21 cellular contexts compared by ENCODE assay signal in genomic region chr13:29474991-29475390, GRCh38.
A peak's percentile ranks its signal among the peaks of the same experiment; 100 is the strongest.
DNase-seq lines count a peak whose midpoint lies in the region; ATAC-seq and TF ChIP-seq lines count a peak whose summit lies in the region.
"Had no signal": no experiment of that assay in that cellular context is flagged by ENCODE, and none has a peak within 500 bp of the region (broad histone marks: within the 10 kb centered on the region; RNA-seq: fewer than 3 reads in every experiment).

No MANE protein-coding gene starts in this region.

- no TSS peak for BruUV-seq in A673 (replicated peaks; lab: Mats Ljungman, UMichigan)

- H3K9me3 ChIP-seq in A673 (ENCODE audit: low read depth, low read length, poor library complexity, severe bottlenecking) (no peaks in the 10 kb centered on the region), right cardiac atrium (ENCODE audit: control insufficient read depth, low read length) (no peaks in the 10 kb centered on the region)
- H3K9me3 ChIP-seq: uterus had no signal

- H3K27me3 ChIP-seq in BJ (ENCODE audit: control insufficient read depth, insufficient read depth, low read length) (peaks cover 9% of the 10 kb centered on the region; the same call in 1 of the 2 replicates), A673 (replicated peaks; ENCODE audit: insufficient read depth, low read depth, low read length, poor library complexity) (no peaks in the 10 kb centered on the region), right cardiac atrium (ENCODE audit: control insufficient read depth, insufficient read depth) (no peaks in the 10 kb centered on the region)
- H3K27me3 ChIP-seq: uterus had no signal

- TF ChIP-seq CTCF in BJ (IDR thresholded peaks at IDR 0.05; ENCODE audit: insufficient read depth, low read depth, low read length) (no peak), foreskin fibroblast (IDR thresholded peaks at IDR 0.05; ENCODE audit: low read depth, low read length) (no peak), A673 (conservative IDR thresholded peaks at IDR 0.05; ENCODE audit: low read depth, low read length) (no peak)

- 75% methylated on average over 3 of the region's 3 CpGs for WGBS in right cardiac atrium

- H3K4me3 ChIP-seq in BJ (ENCODE audit: low read depth, low read length), result no peak overlapping the region
- no peak overlapping the region for H3K4me3 ChIP-seq in foreskin fibroblast (ENCODE audit: low read depth in 1 of 2, low read length in 2 of 2)
- no peak overlapping the region for H3K4me3 ChIP-seq in A673 (ENCODE audit: low read depth, low read length, poor library complexity, severe bottlenecking)
- no peak overlapping the region for H3K4me3 ChIP-seq in right cardiac atrium (ENCODE audit: low read length)
- H3K4me3 ChIP-seq: coronary artery, smooth muscle cell, uterus had no signal

- DNase-seq in BJ (ENCODE audit: low read depth), result peak; percentile 33
- DNase-seq in LHCN-M2 (ENCODE audit: low read depth), result peak; percentile 50
- DNase-seq in astrocyte of the hippocampus (ENCODE audit: low read depth, low spot score), result peak; percentile 93
- peak; percentile 45 to 64 for DNase-seq in foreskin fibroblast
- no peak for DNase-seq in A673 (ENCODE audit: low spot score)
- DNase-seq in right cardiac atrium, result no peak
- DNase-seq: activated CD4-positive, alpha-beta T cell treated with anti-CD3 and anti-CD28 coated beads, Interleukin-2, amount 10 ng/mL, durations not matched to agents 24 days and 14 days; activated effector memory CD4-positive, alpha-beta T cell treated with Interleukin-2 at 50 U/mL for 16 hours; amygdala; CD8-positive, alpha-beta T cell; DMS53; NCI-H1417; NCI-H69; posterior cingulate gyrus; stimulated activated CD8-positive, alpha-beta memory T cell treated with anti-CD3 and anti-CD28 coated beads, Interleukin-4, amount 100 ng/mL, for 48 hours; uterus had no signal

- POLR2A ChIA-PET in BJ (lab: Charles Lee) (no interaction called here), A673 (lab: Charles Lee; ENCODE audit: low non-redundant PET) (no interaction called here)

- no peak for ATAC-seq in HG02623 (IDR thresholded peaks at IDR 0.05; ENCODE audit: unreplicated experiment)
- ATAC-seq in GM18870 (IDR thresholded peaks at IDR 0.05; ENCODE audit: unreplicated experiment), result no peak
- no peak for ATAC-seq in right cardiac atrium
- ATAC-seq: CD8-positive, alpha-beta T cell; Right ventricle myocardium inferior had no signal

- CTCF ChIA-PET in BJ (lab: Yijun Ruan, JAX) (interaction anchor here (0.9 to 2.0 kb wide), 4 partner anchors 9 to 232 kb away, joined by 3 to 6 read pairs (median 5); no protein-coding TSS in a partner anchor), A673 (lab: Charles Lee) (no interaction called here)

- H3K36me3 ChIP-seq in BJ (ENCODE audit: control insufficient read depth, insufficient read depth, low read length) (no peaks in the 10 kb centered on the region), A673 (ENCODE audit: insufficient read depth, low read length, poor library complexity, severe bottlenecking) (no peaks in the 10 kb centered on the region)
- H3K36me3 ChIP-seq: uterus had no signal

- H3K27ac ChIP-seq in A673 (ENCODE audit: low read depth, low read length, poor library complexity, severe bottlenecking) (no peak overlapping the region), right cardiac atrium (ENCODE audit: low read length) (no peak overlapping the region)
- H3K27ac ChIP-seq: coronary artery, uterus had no signal

- H3K4me1 ChIP-seq in A673 (ENCODE audit: insufficient read depth, low read length, poor library complexity, severe bottlenecking) (no peaks in the 10 kb centered on the region), right cardiac atrium (ENCODE audit: control insufficient read depth, insufficient read depth, low read length) (no peaks in the 10 kb centered on the region)
- H3K4me1 ChIP-seq: uterus had no signal

- intact Hi-C loops in A673 (cut with micrococcal nuclease; ENCODE audit: unreplicated experiment), result no loop called here
- intact Hi-C loops in right cardiac atrium (cut with DNase I), result no loop called here

Comparison
In these comparisons a context has a peak if more than half of its experiments do, and no peak if none do; other contexts are left out.
1. DNase-seq: peak in BJ (single experiment), LHCN-M2 (single experiment), astrocyte of the hippocampus (single experiment) and foreskin fibroblast (2 of 2); none in A673 (single experiment) and right cardiac atrium (0 of 3).